Comparison of ENCODE assay signal across 2 cellular contexts in the genomic region with DNA sequence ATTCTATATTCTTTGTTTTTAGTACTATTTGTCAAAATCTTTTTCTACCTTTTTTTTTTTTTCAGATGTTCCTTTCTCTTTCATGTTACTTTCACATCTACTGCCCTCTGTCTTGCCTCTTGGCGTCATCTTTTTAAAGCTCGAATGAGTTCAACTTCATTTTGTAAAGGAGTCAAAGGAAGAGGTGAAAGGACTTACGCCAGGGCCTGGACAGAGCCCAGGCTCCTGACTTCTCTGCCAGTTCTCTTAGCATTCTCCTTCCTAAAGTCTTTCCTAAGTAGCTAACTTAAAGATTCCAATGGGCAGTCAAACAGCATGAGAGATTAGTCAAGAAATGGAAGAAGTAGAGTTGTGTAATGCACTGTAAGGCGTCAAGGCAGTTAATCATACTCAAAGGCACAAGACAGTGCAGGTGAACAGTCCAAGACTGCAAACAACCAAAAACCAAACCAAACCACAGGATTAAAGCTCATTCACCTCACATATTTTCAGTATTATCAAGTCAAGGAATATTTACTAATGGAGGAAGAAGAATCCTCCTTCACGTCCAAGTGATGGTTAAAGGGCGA.
TF ChIP-seq lines count a peak whose summit lies in the region.

No MANE protein-coding gene starts in this region.

TF ChIP-seq in GM23338, 12 proteins besides CTCF, POLR2A, EP300 and RAD21:
- TF ChIP-seq, protein P1, sequence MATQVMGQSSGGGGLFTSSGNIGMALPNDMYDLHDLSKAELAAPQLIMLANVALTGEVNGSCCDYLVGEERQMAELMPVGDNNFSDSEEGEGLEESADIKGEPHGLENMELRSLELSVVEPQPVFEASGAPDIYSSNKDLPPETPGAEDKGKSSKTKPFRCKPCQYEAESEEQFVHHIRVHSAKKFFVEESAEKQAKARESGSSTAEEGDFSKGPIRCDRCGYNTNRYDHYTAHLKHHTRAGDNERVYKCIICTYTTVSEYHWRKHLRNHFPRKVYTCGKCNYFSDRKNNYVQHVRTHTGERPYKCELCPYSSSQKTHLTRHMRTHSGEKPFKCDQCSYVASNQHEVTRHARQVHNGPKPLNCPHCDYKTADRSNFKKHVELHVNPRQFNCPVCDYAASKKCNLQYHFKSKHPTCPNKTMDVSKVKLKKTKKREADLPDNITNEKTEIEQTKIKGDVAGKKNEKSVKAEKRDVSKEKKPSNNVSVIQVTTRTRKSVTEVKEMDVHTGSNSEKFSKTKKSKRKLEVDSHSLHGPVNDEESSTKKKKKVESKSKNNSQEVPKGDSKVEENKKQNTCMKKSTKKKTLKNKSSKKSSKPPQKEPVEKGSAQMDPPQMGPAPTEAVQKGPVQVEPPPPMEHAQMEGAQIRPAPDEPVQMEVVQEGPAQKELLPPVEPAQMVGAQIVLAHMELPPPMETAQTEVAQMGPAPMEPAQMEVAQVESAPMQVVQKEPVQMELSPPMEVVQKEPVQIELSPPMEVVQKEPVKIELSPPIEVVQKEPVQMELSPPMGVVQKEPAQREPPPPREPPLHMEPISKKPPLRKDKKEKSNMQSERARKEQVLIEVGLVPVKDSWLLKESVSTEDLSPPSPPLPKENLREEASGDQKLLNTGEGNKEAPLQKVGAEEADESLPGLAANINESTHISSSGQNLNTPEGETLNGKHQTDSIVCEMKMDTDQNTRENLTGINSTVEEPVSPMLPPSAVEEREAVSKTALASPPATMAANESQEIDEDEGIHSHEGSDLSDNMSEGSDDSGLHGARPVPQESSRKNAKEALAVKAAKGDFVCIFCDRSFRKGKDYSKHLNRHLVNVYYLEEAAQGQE (IDR thresholded peaks at IDR 0.05; ENCODE audit: unreplicated experiment): no peak
- TF ChIP-seq JUNB (IDR thresholded peaks at IDR 0.05; ENCODE audit: unreplicated experiment): no peak
TF ChIP-seq in GM23338: peak in this region for 0.

TF ChIP-seq in WTC11, 78 proteins besides CTCF, POLR2A, EP300 and RAD21 (continued from another document):
- TF ChIP-seq, protein P2, sequence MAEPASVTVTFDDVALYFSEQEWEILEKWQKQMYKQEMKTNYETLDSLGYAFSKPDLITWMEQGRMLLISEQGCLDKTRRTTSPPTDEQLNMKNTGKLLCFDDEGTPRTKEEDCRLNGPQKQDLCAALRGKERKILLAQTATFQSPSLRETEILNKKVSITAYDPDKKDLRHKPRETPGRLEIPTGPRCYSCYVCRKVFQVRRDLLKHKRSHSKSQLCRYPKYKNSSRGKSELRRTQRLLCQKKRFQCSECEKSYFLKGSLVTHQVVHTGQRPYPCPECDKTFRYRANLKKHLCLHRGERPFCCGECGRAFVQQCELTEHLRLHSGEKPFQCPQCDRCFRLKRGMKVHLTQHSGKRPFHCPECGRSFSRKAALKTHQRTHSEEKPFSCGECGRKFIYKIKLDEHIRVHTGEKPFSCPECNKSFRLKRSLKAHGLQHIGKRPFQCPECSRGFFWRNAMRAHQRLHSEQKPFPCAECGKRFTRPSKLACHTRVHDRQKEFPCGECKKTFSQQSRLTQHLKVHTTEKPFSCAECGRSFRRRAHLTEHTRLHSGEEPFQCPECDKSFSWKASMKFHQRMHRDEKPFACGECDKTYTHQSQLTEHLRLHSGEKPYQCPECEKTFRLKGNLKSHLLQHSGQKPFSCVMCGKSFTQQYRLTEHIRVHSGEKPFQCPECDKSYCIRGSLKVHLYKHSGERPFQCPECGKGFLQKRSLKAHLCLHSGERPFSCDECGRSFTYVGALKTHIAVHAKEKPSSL (CRISPR knock-in tag; conservative IDR thresholded peaks at IDR 0.05): no peak
- TF ChIP-seq TCF7 (CRISPR knock-in tag; IDR thresholded peaks at IDR 0.05; ENCODE audit: low read depth): no peak
- TF ChIP-seq KAT7 (CRISPR knock-in tag; IDR thresholded peaks at IDR 0.05; ENCODE audit: borderline replicate concordance): no peak
- TF ChIP-seq, protein P3, sequence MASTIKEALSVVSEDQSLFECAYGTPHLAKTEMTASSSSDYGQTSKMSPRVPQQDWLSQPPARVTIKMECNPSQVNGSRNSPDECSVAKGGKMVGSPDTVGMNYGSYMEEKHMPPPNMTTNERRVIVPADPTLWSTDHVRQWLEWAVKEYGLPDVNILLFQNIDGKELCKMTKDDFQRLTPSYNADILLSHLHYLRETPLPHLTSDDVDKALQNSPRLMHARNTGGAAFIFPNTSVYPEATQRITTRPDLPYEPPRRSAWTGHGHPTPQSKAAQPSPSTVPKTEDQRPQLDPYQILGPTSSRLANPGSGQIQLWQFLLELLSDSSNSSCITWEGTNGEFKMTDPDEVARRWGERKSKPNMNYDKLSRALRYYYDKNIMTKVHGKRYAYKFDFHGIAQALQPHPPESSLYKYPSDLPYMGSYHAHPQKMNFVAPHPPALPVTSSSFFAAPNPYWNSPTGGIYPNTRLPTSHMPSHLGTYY (CRISPR knock-in tag; IDR thresholded peaks at IDR 0.05): no peak
- TF ChIP-seq ZNF232 (CRISPR knock-in tag; IDR thresholded peaks at IDR 0.05): no peak
- TF ChIP-seq, protein P4, sequence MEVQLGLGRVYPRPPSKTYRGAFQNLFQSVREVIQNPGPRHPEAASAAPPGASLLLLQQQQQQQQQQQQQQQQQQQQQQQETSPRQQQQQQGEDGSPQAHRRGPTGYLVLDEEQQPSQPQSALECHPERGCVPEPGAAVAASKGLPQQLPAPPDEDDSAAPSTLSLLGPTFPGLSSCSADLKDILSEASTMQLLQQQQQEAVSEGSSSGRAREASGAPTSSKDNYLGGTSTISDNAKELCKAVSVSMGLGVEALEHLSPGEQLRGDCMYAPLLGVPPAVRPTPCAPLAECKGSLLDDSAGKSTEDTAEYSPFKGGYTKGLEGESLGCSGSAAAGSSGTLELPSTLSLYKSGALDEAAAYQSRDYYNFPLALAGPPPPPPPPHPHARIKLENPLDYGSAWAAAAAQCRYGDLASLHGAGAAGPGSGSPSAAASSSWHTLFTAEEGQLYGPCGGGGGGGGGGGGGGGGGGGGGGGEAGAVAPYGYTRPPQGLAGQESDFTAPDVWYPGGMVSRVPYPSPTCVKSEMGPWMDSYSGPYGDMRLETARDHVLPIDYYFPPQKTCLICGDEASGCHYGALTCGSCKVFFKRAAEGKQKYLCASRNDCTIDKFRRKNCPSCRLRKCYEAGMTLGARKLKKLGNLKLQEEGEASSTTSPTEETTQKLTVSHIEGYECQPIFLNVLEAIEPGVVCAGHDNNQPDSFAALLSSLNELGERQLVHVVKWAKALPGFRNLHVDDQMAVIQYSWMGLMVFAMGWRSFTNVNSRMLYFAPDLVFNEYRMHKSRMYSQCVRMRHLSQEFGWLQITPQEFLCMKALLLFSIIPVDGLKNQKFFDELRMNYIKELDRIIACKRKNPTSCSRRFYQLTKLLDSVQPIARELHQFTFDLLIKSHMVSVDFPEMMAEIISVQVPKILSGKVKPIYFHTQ (CRISPR knock-in tag; IDR thresholded peaks at IDR 0.05): no peak
